In genomic region chr12:26803552-26803951, GRCh38 we compare ENCODE assay signal across 16 cellular contexts. TPM values are rescaled to one million over a fixed set of nuclear protein-coding genes. Genes with fewer than 3 reads are reported as not detected.
DNase-seq lines count a peak whose midpoint lies in the region; ATAC-seq and TF ChIP-seq lines count a peak whose summit lies in the region.
"Had no signal": no experiment of that assay in that cellular context is flagged by ENCODE, and none has a peak within 500 bp of the region (broad histone marks: within the 10 kb centered on the region; RNA-seq: fewer than 3 reads in every experiment).

No MANE protein-coding gene starts in this region.

- H3K4me3 ChIP-seq in ACC112 (ENCODE audit: low read depth, low read length) (no peak overlapping the region), HEK293 (ENCODE audit: low read depth, low read length) (no peak overlapping the region), astrocyte of the spinal cord (ENCODE audit: low read depth, low read length) (no peak overlapping the region), spleen (no peak overlapping the region)
- H3K4me3 ChIP-seq: cardiac muscle cell, esophagus squamous epithelium had no signal

- H3K27ac ChIP-seq in ACC112 (ENCODE audit: low read depth, low read length) (peak overlapping the region; percentile 20; the same call in 1 of the 2 replicates), HEK293 (ENCODE audit: extremely low read depth, low read depth, low read length) (no peak overlapping the region), spleen (no peak overlapping the region)
- H3K27ac ChIP-seq: cardiac muscle cell, WERI-Rb-1 had no signal

- H3K36me3 ChIP-seq in ACC112 (ENCODE audit: insufficient read depth, low read length) (no peaks in the 10 kb centered on the region), HEK293 (ENCODE audit: control insufficient read depth in 2 of 2, insufficient read depth in 1 of 2, low read length in 2 of 2) (no peaks in the 10 kb centered on the region), spleen (peaks cover 0 to 10% (median 0%) of the 10 kb centered on the region in 6 donors)
- H3K36me3 ChIP-seq: cardiac muscle cell, esophagus squamous epithelium, WERI-Rb-1 had no signal

- TF ChIP-seq CTCF in HEK293 (tag by site-specific recombination; IDR thresholded peaks at IDR 0.05) (no peak), astrocyte of the spinal cord (IDR thresholded peaks at IDR 0.05; ENCODE audit: low read depth, low read length) (no peak), spleen (IDR thresholded peaks at IDR 0.05 in 8 of 11, conservative IDR thresholded peaks at IDR 0.05 in 3 of 11) (no peak)

- no peaks in the 10 kb centered on the region for H3K9me3 ChIP-seq in HEK293 (ENCODE audit: control insufficient read depth, insufficient read depth, low read depth, low read length)
- H3K9me3 ChIP-seq in spleen, result no peaks in the 10 kb centered on the region
- H3K9me3 ChIP-seq: esophagus squamous epithelium had no signal

- in situ Hi-C loops in astrocyte of the spinal cord (cut with HindIII; ENCODE audit: low sequenced_read_pairs), result no loop called here

- intact Hi-C loops in spleen (cut with DNase I; ENCODE audit: low total_unique reads), result no loop called here

- DNase-seq in astrocyte of the spinal cord (ENCODE audit: low read depth, low spot score) (peak; percentile 73), iris pigment epithelial cell (ENCODE audit: low read depth) (peak; percentile 49), spleen (no peak), middle frontal gyrus (ENCODE audit: extremely low spot score, low spot score) (no peak)
- DNase-seq in activated CD4-positive, alpha-beta T cell treated with anti-CD3 and anti-CD28 coated beads for 4 hours, result no peak
- DNase-seq: activated T-cell treated with anti-CD3 and anti-CD28 coated beads, Interleukin-2, amount 50 U/mL, for 48 hours; esophagus squamous epithelium; left cardiac atrium; NCI-H1105; NCI-H524; SHP77 treated with DMSO at 0.1 percent for 48 hours; WERI-Rb-1 had no signal

- 24 to 38% (median 32%) methylated on average over 2 of the region's 2 CpGs for WGBS in spleen, 5 donors

- no peaks in the 10 kb centered on the region for H3K27me3 ChIP-seq in ACC112 (ENCODE audit: insufficient read depth, low read length)
- no peaks in the 10 kb centered on the region for H3K27me3 ChIP-seq in spleen (replicated peaks in 1 of 7)
- H3K27me3 ChIP-seq: cardiac muscle cell, esophagus squamous epithelium had no signal

- peak overlapping the region; percentile 16 for H2AFZ ChIP-seq in ACC112 (ENCODE audit: low read length, unreplicated experiment)

- CTCF ChIA-PET in HEK293 (lab: Yijun Ruan, JAX), result interaction anchor here (0.6 to 1.4 kb wide), 5 partner anchors 11 to 102 kb away, joined by 3 to 5 read pairs (median 4); partner anchors contain the start of gene ITPR2

- ATAC-seq in HG03342 (IDR thresholded peaks at IDR 0.05; ENCODE audit: unreplicated experiment), result no peak

- no peaks in the 10 kb centered on the region for H3K79me2 ChIP-seq in ACC112 (ENCODE audit: control insufficient read depth, insufficient read depth, low read length, unreplicated experiment)

- TF ChIP-seq POLR2A in spleen (IDR thresholded peaks at IDR 0.05), result no peak

- POLR2A ChIA-PET in HEK293 (lab: Yijun Ruan, JAX), result interaction anchor here (1.1 kb wide), 1 partner anchor 30 kb away, joined by 3 read pairs; the partner anchor contains the start of gene ITPR2

- H3K4me1 ChIP-seq in ACC112 (ENCODE audit: control insufficient read depth, insufficient read depth, low read length, unreplicated experiment) (peaks cover 23% of the 10 kb centered on the region), HEK293 (ENCODE audit: control insufficient read depth, insufficient read depth, low read length) (peaks cover 11% of the 10 kb centered on the region), spleen (peaks cover 1 to 43% (median 23%) of the 10 kb centered on the region in 6 donors)

TF ChIP-seq in HEK293, 187 proteins besides CTCF, POLR2A, EP300 and RAD21:
- no peak for TF ChIP-seq PRDM4 (tag by site-specific recombination; IDR thresholded peaks at IDR 0.05)
- 0 out of 2 replicates have a peak, but pooled peaks have one; percentile 26 for TF ChIP-seq ZNF600 (tag by site-specific recombination; IDR thresholded peaks at IDR 0.05)

RNA-seq across cellular contexts. Expression of gene ITPR2, which starts 29.4 kb away (rescaled TPM):
- 100 to 1,000 TPM in 1 of 7 donors, 10 to 100 TPM in 6; 52.4 to 105 (median 73.3) TPM for total RNA-seq in spleen
- 1 to 10 TPM; 3.2 to 4.0 (median 3.2) TPM for polyA plus RNA-seq in spleen

Comparison
In these comparisons a context has a peak if more than half of its experiments do, and no peak if none do; other contexts are left out.
1. DNase-seq: peak in astrocyte of the spinal cord (single experiment) and iris pigment epithelial cell (single experiment); none in spleen (single experiment), activated CD4-positive, alpha-beta T cell treated with anti-CD3 and anti-CD28 coated beads for 4 hours (0 of 2) and middle frontal gyrus (single experiment).